ENCODE assay signal across 1 cellular context in the genomic region with DNA sequence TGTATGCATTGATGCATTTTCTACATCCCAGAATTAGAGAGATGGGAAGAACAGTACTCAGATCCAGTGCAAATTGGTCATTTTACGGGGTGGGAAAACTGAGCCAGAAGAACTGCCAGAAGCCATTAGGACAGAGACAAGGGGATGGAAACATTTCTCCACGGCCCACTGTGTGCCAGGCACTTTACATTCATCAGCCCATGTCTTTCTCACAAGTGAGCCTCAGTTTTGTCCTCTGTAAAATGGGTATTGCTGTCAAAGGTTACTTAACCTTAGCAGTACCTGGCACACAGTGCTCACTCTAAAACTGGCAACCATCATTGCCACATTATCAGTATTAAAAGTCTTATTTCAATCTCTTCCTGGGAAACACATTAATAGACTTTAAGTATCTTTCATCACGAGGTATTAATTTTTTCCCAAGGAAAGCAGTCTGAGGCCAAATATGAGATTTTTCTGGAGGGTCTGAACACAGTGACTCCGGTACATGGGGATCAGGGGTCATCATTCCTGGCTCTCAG.
A peak's percentile ranks its signal among the peaks of the same experiment; 100 is the strongest.
TF ChIP-seq lines count a peak whose summit lies in the region.

No MANE protein-coding gene starts in this region.

TF ChIP-seq in K562, 482 proteins besides CTCF, POLR2A, EP300 and RAD21 (continued from another document):
- TF ChIP-seq HES1 (IDR thresholded peaks at IDR 0.05; ENCODE audit: low read depth) (no peak), ZNF407 (IDR thresholded peaks at IDR 0.05; ENCODE audit: low read depth) (no peak), NBN (IDR thresholded peaks at IDR 0.05; ENCODE audit: low read depth) (0 out of 2 replicates have a peak, but pooled peaks have one; percentile 24), STAG1 (CRISPR knock-in tag; IDR thresholded peaks at IDR 0.05; ENCODE audit: borderline replicate concordance) (no peak), BCOR (IDR thresholded peaks at IDR 0.05) (peak; percentile 99), NCOA4 (IDR thresholded peaks at IDR 0.05; ENCODE audit: partially characterized antibody) (peak; percentile 65), KDM1A (IDR thresholded peaks at IDR 0.05) (peak in 1 of 2 experiments; percentile 59), MTA1 (IDR thresholded peaks at IDR 0.05; ENCODE audit: borderline replicate concordance) (0 out of 2 replicates have a peak, but pooled peaks have one; percentile 23), ZNF79 (CRISPR knock-in tag; IDR thresholded peaks at IDR 0.05; ENCODE audit: low read depth) (no peak), SP1 (CRISPR knock-in tag; IDR thresholded peaks at IDR 0.05) (peak; percentile 11; the same call in 1 of the 2 replicates), MIER1 (IDR thresholded peaks at IDR 0.05; ENCODE audit: low read depth) (0 out of 2 replicates have a peak, but pooled peaks have one; percentile 49), PHF20 (IDR thresholded peaks at IDR 0.05; ENCODE audit: partially characterized antibody) (peak; percentile 52), KDM5B (IDR thresholded peaks at IDR 0.05; ENCODE audit: insufficient replicate concordance, low read depth, low read length) (peak; percentile 4), ZNF184 (CRISPR knock-in tag; IDR thresholded peaks at IDR 0.05) (no peak), IRF9 (tag; IDR thresholded peaks at IDR 0.05) (no peak), NFXL1 (CRISPR knock-in tag; IDR thresholded peaks at IDR 0.05) (no peak), HDAC1 (IDR thresholded peaks at IDR 0.05) (0 out of 4 replicates have a peak, but pooled peaks of 1 of the 2 experiments have one; percentile 7), TARDBP (IDR thresholded peaks at IDR 0.05) (0 out of 2 replicates have a peak, but pooled peaks have one; percentile 30), CHD4 (IDR thresholded peaks at IDR 0.05; ENCODE audit: insufficient read depth, insufficient replicate concordance, low read depth, low read length, poor library complexity, severe bottlenecking) (peak; percentile 72), CBX1 (IDR thresholded peaks at IDR 0.05; ENCODE audit: low read depth) (peak; percentile 47; the same call in 1 of the 2 replicates), PTBP1 (IDR thresholded peaks at IDR 0.05; ENCODE audit: low read depth, low read length) (peak; percentile 62; the same call in 1 of the 2 replicates), MNT (conservative IDR thresholded peaks at IDR 0.05) (0 out of 4 replicates have a peak, but pooled peaks of 1 of the 2 experiments have one; percentile 4), ATF7 (IDR thresholded peaks at IDR 0.05) (peak; percentile 22; the same call in 1 of the 2 replicates), THRAP3 (IDR thresholded peaks at IDR 0.05; ENCODE audit: borderline replicate concordance) (peak; percentile 73; the same call in 1 of the 2 replicates), CBX3 (IDR thresholded peaks at IDR 0.05; ENCODE audit: borderline replicate concordance in 1 of 2, low read length in 2 of 2) (peak in 1 of 2 experiments; percentile 71; a peak in 2 of 3 replicates), SIN3B (IDR thresholded peaks at IDR 0.05; ENCODE audit: low read depth) (0 out of 2 replicates have a peak, but pooled peaks have one; percentile 12), KHSRP (IDR thresholded peaks at IDR 0.05) (no peak), TRIM28 (IDR thresholded peaks at IDR 0.05) (no peak), CC2D1A (IDR thresholded peaks at IDR 0.05) (0 out of 2 replicates have a peak, but pooled peaks have one; percentile 34), SMARCA5 (IDR thresholded peaks at IDR 0.05) (peak; percentile 97), ZKSCAN1 (IDR thresholded peaks at IDR 0.05; ENCODE audit: low read depth, low read length) (no peak), RCOR1 (IDR thresholded peaks at IDR 0.05; ENCODE audit: borderline replicate concordance in 1 of 2, low read depth in 2 of 2, low read length in 2 of 2) (peak in 1 of 2 experiments; percentile 71; a peak in 3 of 4 replicates), HDAC2 (IDR thresholded peaks at IDR 0.05) (peak; percentile 84), DACH1 (IDR thresholded peaks at IDR 0.05; ENCODE audit: partially characterized antibody) (peak; percentile 27), CEBPG (CRISPR knock-in tag; IDR thresholded peaks at IDR 0.05) (no peak), CEBPG (tag; conservative IDR thresholded peaks at IDR 0.05 in 1 of 2, IDR thresholded peaks at IDR 0.05 in 1 of 2) (peak in 1 of 2 experiments; percentile 31; a peak in 1 of 4 replicates)
- TF ChIP-seq, protein P1, sequence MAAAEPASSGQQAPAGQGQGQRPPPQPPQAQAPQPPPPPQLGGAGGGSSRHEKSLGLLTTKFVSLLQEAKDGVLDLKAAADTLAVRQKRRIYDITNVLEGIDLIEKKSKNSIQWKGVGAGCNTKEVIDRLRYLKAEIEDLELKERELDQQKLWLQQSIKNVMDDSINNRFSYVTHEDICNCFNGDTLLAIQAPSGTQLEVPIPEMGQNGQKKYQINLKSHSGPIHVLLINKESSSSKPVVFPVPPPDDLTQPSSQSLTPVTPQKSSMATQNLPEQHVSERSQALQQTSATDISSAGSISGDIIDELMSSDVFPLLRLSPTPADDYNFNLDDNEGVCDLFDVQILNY (CRISPR knock-in tag; IDR thresholded peaks at IDR 0.05) = 0 out of 2 replicates have a peak, but pooled peaks have one; percentile 45
- TF ChIP-seq, protein P2, sequence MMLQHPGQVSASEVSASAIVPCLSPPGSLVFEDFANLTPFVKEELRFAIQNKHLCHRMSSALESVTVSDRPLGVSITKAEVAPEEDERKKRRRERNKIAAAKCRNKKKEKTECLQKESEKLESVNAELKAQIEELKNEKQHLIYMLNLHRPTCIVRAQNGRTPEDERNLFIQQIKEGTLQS (IDR thresholded peaks at IDR 0.05) = peak; percentile 57
- TF ChIP-seq, protein P2 (CRISPR knock-in tag; conservative IDR thresholded peaks at IDR 0.05) = no peak
